In the genomic region with DNA sequence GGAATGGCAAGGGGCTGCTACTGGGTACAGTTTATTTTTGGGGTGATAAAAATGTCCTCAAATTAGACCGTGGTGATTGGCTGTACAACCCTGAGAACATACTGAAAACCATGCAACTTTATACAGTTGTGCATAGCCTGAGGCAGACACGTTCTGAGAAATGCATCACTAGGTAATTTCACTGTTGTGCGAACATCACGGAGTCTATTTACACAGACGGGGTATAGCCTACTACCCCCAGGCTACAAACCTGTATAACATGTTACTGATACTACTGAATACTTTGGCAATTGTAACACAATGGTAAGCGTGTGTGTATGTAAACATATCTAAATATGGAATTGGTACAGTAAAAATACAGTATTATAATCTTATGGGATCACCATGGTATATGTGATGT, we compare ENCODE assay signal across 29 cellular contexts.
"Had no signal": no experiment of that assay in that cellular context is flagged by ENCODE, and none has a peak within 500 bp of the region (broad histone marks: within the 10 kb centered on the region; RNA-seq: fewer than 3 reads in every experiment).

No MANE protein-coding gene starts in this region.

- H3K27me3 Mint-ChIP-seq: activated CD4-positive, alpha-beta memory T cell treated with anti-CD3 and anti-CD28 coated beads for 36 hours; activated CD4-positive, alpha-beta T cell treated with anti-CD3 and anti-CD28 coated beads, Interleukin-2, amount 10 ng/mL, durations not matched to agents 7 days and 5 days; activated naive CD4-positive, alpha-beta T cell treated with anti-CD3 and anti-CD28 coated beads, Interleukin-2, amount 10 ng/mL, durations not matched to agents 7 days and 5 days; activated naive CD8-positive, alpha-beta T cell treated with anti-CD3 and anti-CD28 coated beads for 36 hours; T-cell had no signal

- DNase-seq: activated CD4-positive, alpha-beta memory T cell treated with anti-CD3 and anti-CD28 coated beads for 36 hours; activated CD4-positive, alpha-beta T cell treated with anti-CD3 and anti-CD28 coated beads, Interleukin-2, amount 10 ng/mL, durations not matched to agents 7 days and 5 days; activated CD4-positive, CD25-positive, alpha-beta regulatory T cell; activated CD8-positive, alpha-beta memory T cell treated with anti-CD3 and anti-CD28 coated beads for 24 hours; activated gamma-delta T cell treated with Interleukin-2 at 50 U/mL for 16 hours; activated naive CD4-positive, alpha-beta T cell treated with anti-CD3 and anti-CD28 coated beads, Interleukin-2, amount 10 ng/mL, durations not matched to agents 7 days and 5 days; activated naive CD8-positive, alpha-beta T cell treated with anti-CD3 and anti-CD28 coated beads for 36 hours; activated T-cell treated with anti-CD3 and anti-CD28 coated beads for 4 hours; activated T-cell treated with anti-CD3 and anti-CD28 coated beads, Interleukin-2, amount 50 U/mL, for 72 hours; central memory CD4-positive, alpha-beta T cell; Karpas-422; MM.1S; NCI-H1105; NCI-H1436; NCI-H187 treated with DMSO at 0.1 percent for 48 hours; NCI-H2081 treated with DMSO at 0.1 percent for 48 hours; NCI-H2171; NCI-H2227 treated with DMSO at 0.1 percent for 48 hours; NCI-H446 treated with DMSO at 0.1 percent for 48 hours; NCI-H524 treated with DMSO at 0.1 percent for 48 hours; NCI-H82; SIG-M5; T-cell; T-helper 2 cell; T1000 had no signal

- ATAC-seq: activated T-cell treated with anti-CD3 and anti-CD28 coated beads, Interleukin-2, amount 50 U/mL, for 72 hours; T-cell had no signal

- H3K4me3 ChIP-seq: SK-N-MC had no signal

- H3K9me3 Mint-ChIP-seq: activated CD4-positive, alpha-beta memory T cell treated with anti-CD3 and anti-CD28 coated beads for 36 hours; T-cell had no signal

- H3K27ac Mint-ChIP-seq: activated CD4-positive, alpha-beta memory T cell treated with anti-CD3 and anti-CD28 coated beads for 36 hours; activated CD4-positive, alpha-beta T cell treated with anti-CD3 and anti-CD28 coated beads, Interleukin-2, amount 10 ng/mL, durations not matched to agents 7 days and 5 days; activated naive CD4-positive, alpha-beta T cell treated with anti-CD3 and anti-CD28 coated beads, Interleukin-2, amount 10 ng/mL, durations not matched to agents 7 days and 5 days; activated naive CD8-positive, alpha-beta T cell treated with anti-CD3 and anti-CD28 coated beads for 36 hours; activated T-cell treated with anti-CD3 and anti-CD28 coated beads, Interleukin-2, amount 50 U/mL, for 72 hours; activated T-helper 2 cell treated with anti-CD3 and anti-CD28 coated beads, Interferon-gamma antibody, Interleukin-2, Interleukin-4, amounts not matched to agents 10 μg/mL and 5 μg/mL and 100 μg/mL, durations not matched to agents 14 hours and 24 hours and 36 hours; T-cell had no signal

- FAIRE-seq: bronchial epithelial cell, TTC549 had no signal

- H3K27ac ChIP-seq: SK-N-MC had no signal

- H3K4me3 Mint-ChIP-seq: activated CD4-positive, alpha-beta memory T cell treated with anti-CD3 and anti-CD28 coated beads for 36 hours; activated CD4-positive, alpha-beta T cell treated with anti-CD3 and anti-CD28 coated beads, Interleukin-2, amount 10 ng/mL, durations not matched to agents 7 days and 5 days; activated naive CD4-positive, alpha-beta T cell treated with anti-CD3 and anti-CD28 coated beads, Interleukin-2, amount 10 ng/mL, durations not matched to agents 7 days and 5 days; activated naive CD8-positive, alpha-beta T cell treated with anti-CD3 and anti-CD28 coated beads for 36 hours; activated T-cell treated with anti-CD3 and anti-CD28 coated beads, Interleukin-2, amount 50 U/mL, for 72 hours; T-cell had no signal
